13 cellular contexts compared by ENCODE assay signal in genomic region chr5:177098103-177098771, GRCh38. TPM values are rescaled to one million over a fixed set of nuclear protein-coding genes. Genes with fewer than 3 reads are reported as not detected.
A peak's percentile ranks its signal among the peaks of the same experiment; 100 is the strongest.
DNase-seq lines count a peak whose midpoint lies in the region; ATAC-seq, FAIRE-seq and TF ChIP-seq lines count a peak whose summit lies in the region.
"Had no signal": no experiment of that assay in that cellular context is flagged by ENCODE, and none has a peak within 500 bp of the region (broad histone marks: within the 10 kb centered on the region; RNA-seq: fewer than 3 reads in every experiment).

No MANE protein-coding gene starts in this region.

- no peaks in the 10 kb centered on the region for H4K20me1 ChIP-seq in astrocyte (ENCODE audit: insufficient read depth, low read length)

- FAIRE-seq in astrocyte (lab: Jason Lieb, UNC) = no peak

- H2AFZ ChIP-seq in astrocyte (ENCODE audit: low read depth, low read length) = peak overlapping the region; percentile 41

- H3K4me3 ChIP-seq in astrocyte (ENCODE audit: insufficient read depth, low read depth, low read length) (no peak overlapping the region), skeletal muscle tissue (ENCODE audit: low read length in 3 of 3) (no peak overlapping the region), thyroid gland (replicated peaks in 1 of 3) (no peak overlapping the region)
- H3K4me3 ChIP-seq: ascending aorta, uterus had no signal

- 62 to 79% methylated on average over 9 to 17 of the region's 19 CpGs for WGBS in thyroid gland, 2 donors

- H3K27me3 ChIP-seq in astrocyte (ENCODE audit: insufficient read depth, low read length) = no peaks in the 10 kb centered on the region
- H3K27me3 ChIP-seq in skeletal muscle tissue (ENCODE audit: control insufficient read depth in 3 of 3, insufficient read depth in 3 of 3, low read length in 3 of 3) = peaks cover 0 to 13% (median 7%) of the 10 kb centered on the region in 3 donors
- H3K27me3 ChIP-seq in thyroid gland = no peaks in the 10 kb centered on the region
- H3K27me3 ChIP-seq: ascending aorta, uterus had no signal

- H3K27ac Mint-ChIP-seq in astrocyte (ENCODE audit: unreplicated experiment) = no peak overlapping the region

- intact Hi-C loops in left colon (cut with DNase I, micrococcal nuclease) (no loop called here), thyroid gland (cut with DNase I) (no loop called here)

- no peak for TF ChIP-seq POLR2A in thyroid gland (IDR thresholded peaks at IDR 0.05)

- no peaks in the 10 kb centered on the region for H3K4me1 ChIP-seq in astrocyte (ENCODE audit: insufficient read depth, low read length)
- peaks cover 19 to 30% (median 20%) of the 10 kb centered on the region in 3 donors for H3K4me1 ChIP-seq in skeletal muscle tissue (ENCODE audit: control insufficient read depth in 3 of 3, insufficient read depth in 3 of 3, low read length in 3 of 3)
- H3K4me1 ChIP-seq in thyroid gland = no peaks in the 10 kb centered on the region
- H3K4me1 ChIP-seq: ascending aorta, uterus had no signal

- no peak overlapping the region for H3K4me2 ChIP-seq in astrocyte (ENCODE audit: low read length)

- H3K27me3 Mint-ChIP-seq in astrocyte (ENCODE audit: low read depth, unreplicated experiment) = peaks cover 6% of the 10 kb centered on the region

- peak; percentile 59 for DNase-seq in HCEC 1CT
- DNase-seq in astrocyte (ENCODE audit: low read depth) = no peak
- peak in 1 of 2 donors; percentile 50 for DNase-seq in left colon
- DNase-seq in activated naive CD4-positive, alpha-beta T cell treated with Interleukin-2 at 50 U/mL for 16 hours = no peak
- DNase-seq in cerebellum (ENCODE audit: low spot score) = no peak
- DNase-seq in thyroid gland = no peak
- DNase-seq: DMS79 treated with DMSO at 0.1 percent for 48 hours, kidney glomerular epithelial cell, NCI-H1105, uterus had no signal

- TF ChIP-seq CTCF in astrocyte (IDR thresholded peaks at IDR 0.05; ENCODE audit: insufficient read depth, low read depth, low read length) (no peak), thyroid gland (IDR thresholded peaks at IDR 0.05) (no peak)

- H3K4me1 Mint-ChIP-seq in astrocyte (ENCODE audit: low read depth, unreplicated experiment) = peaks cover 4% of the 10 kb centered on the region

- H3K4me3 Mint-ChIP-seq in astrocyte (ENCODE audit: unreplicated experiment) = no peak overlapping the region

- H3K9me3 Mint-ChIP-seq in astrocyte (ENCODE audit: unreplicated experiment) = no peaks in the 10 kb centered on the region

- H3K79me2 ChIP-seq in astrocyte (ENCODE audit: insufficient read depth, low read length) = no peaks in the 10 kb centered on the region

- H3K36me3 ChIP-seq in astrocyte (ENCODE audit: insufficient read depth, low read length) = no peaks in the 10 kb centered on the region
- no peaks in the 10 kb centered on the region for H3K36me3 ChIP-seq in skeletal muscle tissue (ENCODE audit: control insufficient read depth in 3 of 3, insufficient read depth in 3 of 3, low read length in 3 of 3)
- no peaks in the 10 kb centered on the region for H3K36me3 ChIP-seq in thyroid gland
- H3K36me3 ChIP-seq: ascending aorta, uterus had no signal

- H3K9me3 ChIP-seq in astrocyte (ENCODE audit: insufficient read depth, low read depth, low read length) (no peaks in the 10 kb centered on the region), skeletal muscle tissue (ENCODE audit: control insufficient read depth in 3 of 3, low read length in 3 of 3) (no peaks in the 10 kb centered on the region), thyroid gland (no peaks in the 10 kb centered on the region)
- H3K9me3 ChIP-seq: ascending aorta, uterus had no signal

- no peaks in the 10 kb centered on the region for H3K36me3 Mint-ChIP-seq in astrocyte (ENCODE audit: low read depth, unreplicated experiment)

- H3K9ac ChIP-seq in astrocyte (ENCODE audit: low read length) (no peak overlapping the region), skeletal muscle tissue (ENCODE audit: low read depth in 1 of 3, low read length in 3 of 3) (peak overlapping the region; percentile 13 to 57 (median 53))

- peak; percentile 62 for ATAC-seq in left colon

- no peak overlapping the region for H3K27ac ChIP-seq in astrocyte (ENCODE audit: low read depth, low read length)
- H3K27ac ChIP-seq in skeletal muscle tissue (ENCODE audit: low read depth, low read length) = peak overlapping the region; percentile 66
- H3K27ac ChIP-seq in thyroid gland = no peak overlapping the region
- H3K27ac ChIP-seq: ascending aorta, epithelial cell of prostate, uterus had no signal

RNA-seq across cellular contexts. Expression of gene FGFR4, which starts 11.5 kb away (rescaled TPM):
- total RNA-seq in astrocyte (3.8 and 4.8 TPM in 2 replicates), left colon (10 to 100 TPM; 43.3 to 56.1 TPM), skeletal muscle tissue (51.1 TPM), cerebellum (4.5 TPM), thyroid gland (1 to 10 TPM in 2 of 4 donors, under 1 TPM in 1, not detected in 1; 0.49 to 1.2 (median 1.1) TPM)

RNA-seq across cellular contexts. Expression of gene NSD1, which starts 35.3 kb away (rescaled TPM):
- 67.8 and 71.9 TPM in 2 replicates for total RNA-seq in astrocyte
- total RNA-seq in left colon = 10 to 100 TPM; 55.6 to 65.8 TPM
- 57.4 TPM for total RNA-seq in skeletal muscle tissue
- 102 TPM for total RNA-seq in cerebellum
- 100 to 1,000 TPM in 1 of 4 donors, 10 to 100 TPM in 3; 61.9 to 114 (median 73.9) TPM for total RNA-seq in thyroid gland
